ENCODE assay signal across 8 cellular contexts in genomic region chr19:17680235-17680722, GRCh38. TPM values are rescaled to one million over a fixed set of nuclear protein-coding genes. Genes with fewer than 3 reads are reported as not detected.
DNase-seq lines count a peak whose midpoint lies in the region; ATAC-seq lines count a peak whose summit lies in the region.

No MANE protein-coding gene starts in this region.

- intact Hi-C loops in Right ventricle myocardium superior (cut with DNase I): no loop called here
- intact Hi-C loops in posterior vena cava (cut with DNase I): no loop called here

- peak; percentile 69 for DNase-seq in NCI-H2227 (lab: John Stamatoyannopoulos, UW; ENCODE audit: unreplicated experiment)
- DNase-seq in activated T-helper 9 cell treated with anti-CD3 and anti-CD28 coated beads, Interleukin-2, amount 50 U/mL, for 16 hours (ENCODE audit: low read depth): peak; percentile 7
- DNase-seq in Right ventricle myocardium superior: peak; percentile 85
- DNase-seq in posterior vena cava (ENCODE audit: low spot score): peak; percentile 95

- peak; percentile 54 for ATAC-seq in GM18498 (IDR thresholded peaks at IDR 0.05; ENCODE audit: unreplicated experiment)
- peak; percentile 93 for ATAC-seq in Right ventricle myocardium superior (ENCODE audit: poor library complexity)
- no peak for ATAC-seq in HG03520 (IDR thresholded peaks at IDR 0.05; ENCODE audit: unreplicated experiment)
- no peak for ATAC-seq in GM18873 (IDR thresholded peaks at IDR 0.05; ENCODE audit: low FRiP score, unreplicated experiment)
- ATAC-seq in GM18517 (IDR thresholded peaks at IDR 0.05; ENCODE audit: unreplicated experiment): no peak

RNA-seq across cellular contexts. Expression of gene UNC13A, which starts 7.9 kb away (rescaled TPM):
- 0.05 TPM for total RNA-seq in Right ventricle myocardium superior
- total RNA-seq in posterior vena cava: under 1 TPM; 0.14 to 0.60 TPM

RNA-seq across cellular contexts. Expression of gene MAP1S, which starts 39.0 kb away (rescaled TPM):
- total RNA-seq in Right ventricle myocardium superior (25.1 TPM), posterior vena cava (10 to 100 TPM; 50.8 to 57.0 TPM)

Comparison
In these comparisons a context has a peak if more than half of its experiments do, and no peak if none do; other contexts are left out.
1. ATAC-seq: peak in GM18498 (single experiment) and Right ventricle myocardium superior (single experiment); none in HG03520 (single experiment), GM18873 (single experiment) and GM18517 (single experiment).
2. DNase-seq: peak in every context shown above with its lines; median percentile 95 in posterior vena cava; 85 in Right ventricle myocardium superior; 69 in NCI-H2227; 7 in activated T-helper 9 cell treated with anti-CD3 and anti-CD28 coated beads, Interleukin-2, amount 50 U/mL, for 16 hours.